1 cellular context compared by ENCODE assay signal in genomic region chrX:141759238-141759637, GRCh38.
TF ChIP-seq lines count a peak whose summit lies in the region.

No MANE protein-coding gene starts in this region.

TF ChIP-seq in HepG2, 621 proteins besides CTCF, POLR2A, EP300 and RAD21 (continued from another document):
- TF ChIP-seq, protein P1, sequence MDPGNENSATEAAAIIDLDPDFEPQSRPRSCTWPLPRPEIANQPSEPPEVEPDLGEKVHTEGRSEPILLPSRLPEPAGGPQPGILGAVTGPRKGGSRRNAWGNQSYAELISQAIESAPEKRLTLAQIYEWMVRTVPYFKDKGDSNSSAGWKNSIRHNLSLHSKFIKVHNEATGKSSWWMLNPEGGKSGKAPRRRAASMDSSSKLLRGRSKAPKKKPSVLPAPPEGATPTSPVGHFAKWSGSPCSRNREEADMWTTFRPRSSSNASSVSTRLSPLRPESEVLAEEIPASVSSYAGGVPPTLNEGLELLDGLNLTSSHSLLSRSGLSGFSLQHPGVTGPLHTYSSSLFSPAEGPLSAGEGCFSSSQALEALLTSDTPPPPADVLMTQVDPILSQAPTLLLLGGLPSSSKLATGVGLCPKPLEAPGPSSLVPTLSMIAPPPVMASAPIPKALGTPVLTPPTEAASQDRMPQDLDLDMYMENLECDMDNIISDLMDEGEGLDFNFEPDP (CRISPR knock-in tag; conservative IDR thresholded peaks at IDR 0.05) = no peak
- no peak for TF ChIP-seq ZNF343 (CRISPR knock-in tag; IDR thresholded peaks at IDR 0.05)
- TF ChIP-seq MAFK (conservative IDR thresholded peaks at IDR 0.05 in 1 of 2, IDR thresholded peaks at IDR 0.05 in 1 of 2; ENCODE audit: low read length in 2 of 2) = peak; percentile 2 to 69; a peak in 2 of 4 replicates
- TF ChIP-seq BCLAF1 (IDR thresholded peaks at IDR 0.05) = no peak
- TF ChIP-seq ZNF569 (CRISPR knock-in tag; IDR thresholded peaks at IDR 0.05; ENCODE audit: borderline replicate concordance) = no peak
- TF ChIP-seq MAFF (IDR thresholded peaks at IDR 0.05; ENCODE audit: low read depth, low read length) = peak; percentile 42; the same call in 1 of the 2 replicates
- no peak for TF ChIP-seq ZNF891 (CRISPR knock-in tag; IDR thresholded peaks at IDR 0.05)
- no peak for TF ChIP-seq PHF20 (CRISPR knock-in tag; IDR thresholded peaks at IDR 0.05)
